Comparison of ENCODE assay signal across 10 cellular contexts in genomic region chr11:315051-315481, GRCh38. TPM values are rescaled to one million over a fixed set of nuclear protein-coding genes. Genes with fewer than 3 reads are reported as not detected.
A peak's percentile ranks its signal among the peaks of the same experiment; 100 is the strongest.
DNase-seq lines count a peak whose midpoint lies in the region; ATAC-seq, FAIRE-seq and TF ChIP-seq lines count a peak whose summit lies in the region.
"Had no signal": no experiment of that assay in that cellular context is flagged by ENCODE, and none has a peak within 500 bp of the region (broad histone marks: within the 10 kb centered on the region; RNA-seq: fewer than 3 reads in every experiment).

No MANE protein-coding gene starts in this region.

- TF ChIP-seq POLR2A in vagina (IDR thresholded peaks at IDR 0.05) (no peak), GM12892 (IDR thresholded peaks at IDR 0.05; ENCODE audit: low read depth, low read length) (no peak)

- H3K4me3 ChIP-seq in cardiac muscle cell (peak overlapping the region; percentile 40), duodenal mucosa (ENCODE audit: low read depth in 1 of 2, low read length in 2 of 2) (peak overlapping the region; percentile 71 to 74), mucosa of rectum (ENCODE audit: low read length in 2 of 2) (peak overlapping the region; percentile 69 to 82), vagina (peak overlapping the region; percentile 63 to 82)

- intact Hi-C loops in cardiac septum (cut with DNase I) (no loop called here), vagina (cut with DNase I) (no loop called here)

- H3K36me3 ChIP-seq in cardiac muscle cell (no peaks in the 10 kb centered on the region), duodenal mucosa (ENCODE audit: control insufficient read depth in 1 of 2, insufficient read depth in 2 of 2, low read length in 2 of 2) (no peaks in the 10 kb centered on the region), mucosa of rectum (ENCODE audit: control insufficient read depth in 2 of 2, insufficient read depth in 2 of 2, low read length in 2 of 2) (peaks cover 0 to 2% of the 10 kb centered on the region in 2 donors), vagina (no peaks in the 10 kb centered on the region)

- no peak for TF ChIP-seq CTCF in cardiac muscle cell (IDR thresholded peaks at IDR 0.05; ENCODE audit: low read depth, low read length)
- no peak for TF ChIP-seq CTCF in vagina (IDR thresholded peaks at IDR 0.05)

- H3K27me3 ChIP-seq in cardiac muscle cell (peaks cover 22% of the 10 kb centered on the region), duodenal mucosa (ENCODE audit: control insufficient read depth in 1 of 2, insufficient read depth in 2 of 2, low read length in 2 of 2) (peaks cover 0 to 4% of the 10 kb centered on the region in 2 donors), mucosa of rectum (ENCODE audit: control insufficient read depth in 2 of 2, insufficient read depth in 2 of 2, low read length in 2 of 2) (no peaks in the 10 kb centered on the region), vagina (no peaks in the 10 kb centered on the region)

- no peak for ATAC-seq in GM21367 (IDR thresholded peaks at IDR 0.05; ENCODE audit: unreplicated experiment)

- no peak for FAIRE-seq in GM12892 (lab: Jason Lieb, UNC)

- DNase-seq in cardiac muscle cell (ENCODE audit: low read depth in 1 of 2, low spot score in 1 of 2), result no peak
- no peak for DNase-seq in cardiac septum (ENCODE audit: low spot score)
- no peak for DNase-seq in vagina (ENCODE audit: extremely low spot score in 2 of 2)
- DNase-seq in NCI-H2196 treated with DMSO at 0.1 percent for 48 hours (lab: John Stamatoyannopoulos, UW; ENCODE audit: unreplicated experiment), result no peak
- no peak for DNase-seq in GM12892 (ENCODE audit: insufficient read length)
- DNase-seq: Calu3, NCI-H526 treated with DMSO at 0.1 percent for 48 hours had no signal

- H3K4me1 ChIP-seq in cardiac muscle cell (ENCODE audit: low read depth), result peaks cover 19% of the 10 kb centered on the region
- peaks cover 33 to 61% of the 10 kb centered on the region in 2 donors for H3K4me1 ChIP-seq in duodenal mucosa (ENCODE audit: control insufficient read depth in 1 of 2, insufficient read depth in 2 of 2, low read length in 2 of 2)
- peaks cover 19 to 37% of the 10 kb centered on the region in 2 donors for H3K4me1 ChIP-seq in mucosa of rectum (ENCODE audit: control insufficient read depth in 2 of 2, insufficient read depth in 2 of 2, low read length in 2 of 2)
- peaks cover 41% of the 10 kb centered on the region for H3K4me1 ChIP-seq in vagina

- H3K9me3 ChIP-seq in cardiac muscle cell (ENCODE audit: low read depth) (no peaks in the 10 kb centered on the region), duodenal mucosa (ENCODE audit: control insufficient read depth in 1 of 2, low read length in 2 of 2) (no peaks in the 10 kb centered on the region), mucosa of rectum (ENCODE audit: control insufficient read depth in 2 of 2, low read length in 2 of 2) (no peaks in the 10 kb centered on the region), vagina (no peaks in the 10 kb centered on the region)

- H3K9ac ChIP-seq in duodenal mucosa (ENCODE audit: low read depth in 1 of 2, low read length in 2 of 2) (peak overlapping the region; percentile 69 to 73), mucosa of rectum (ENCODE audit: low read depth in 1 of 2, low read length in 2 of 2) (peak overlapping the region; percentile 52 to 76)

- H3K27ac ChIP-seq in cardiac muscle cell, result no peak overlapping the region
- H3K27ac ChIP-seq in duodenal mucosa (ENCODE audit: low read depth, low read length), result no peak overlapping the region
- peak overlapping the region; percentile 44 to 81 for H3K27ac ChIP-seq in mucosa of rectum (ENCODE audit: low read depth in 2 of 2, low read length in 2 of 2)
- peak overlapping the region; percentile 97 for H3K27ac ChIP-seq in vagina

RNA-seq across cellular contexts. Expression of gene IFITM1, which starts 1.2 kb away (rescaled TPM):
- total RNA-seq in cardiac muscle cell, result 47.2 and 68.9 TPM in 2 replicates
- 74.3 and 154 TPM in 2 replicates for polyA plus RNA-seq in cardiac muscle cell
- total RNA-seq in cardiac septum, result 123 TPM
- total RNA-seq in vagina, result 379 TPM
- 237 TPM for polyA plus RNA-seq in GM12892 (2012; ENCODE audit: missing spikeins)

RNA-seq across cellular contexts. Expression of gene IFITM3, which starts 5.6 kb away (rescaled TPM):
- total RNA-seq in cardiac muscle cell (108 and 137 TPM in 2 replicates), cardiac septum (260 TPM), vagina (908 TPM)
- 498 and 585 TPM in 2 replicates for polyA plus RNA-seq in cardiac muscle cell
- 1.7 TPM for polyA plus RNA-seq in GM12892 (2012; ENCODE audit: missing spikeins)

RNA-seq across cellular contexts. Expression of gene IFITM2, which starts 7.5 kb away (rescaled TPM):
- 71.6 and 84.8 TPM in 2 replicates for total RNA-seq in cardiac muscle cell
- polyA plus RNA-seq in cardiac muscle cell, result 267 and 368 TPM in 2 replicates
- total RNA-seq in cardiac septum, result 215 TPM
- 780 TPM for total RNA-seq in vagina
- 157 TPM for polyA plus RNA-seq in GM12892 (2012; ENCODE audit: missing spikeins)

RNA-seq across cellular contexts. Expression of gene IFITM5, which starts 15.7 kb away (rescaled TPM):
- not detected in 2 replicates for total RNA-seq in cardiac muscle cell
- polyA plus RNA-seq in cardiac muscle cell, result 0.41 TPM in 1 of 2 replicates, not detected in the other
- total RNA-seq in cardiac septum, result not detected
- total RNA-seq in vagina, result not detected
- not detected for polyA plus RNA-seq in GM12892 (2012; ENCODE audit: missing spikeins)
- total RNA-seq: Calu3 had no signal

RNA-seq across cellular contexts. Expression of gene PGGHG, which starts 26.1 kb away (rescaled TPM):
- total RNA-seq in cardiac muscle cell (29.9 and 88.7 TPM in 2 replicates), cardiac septum (11.0 TPM), vagina (46.7 TPM)
- 33.1 and 42.4 TPM in 2 replicates for polyA plus RNA-seq in cardiac muscle cell
- polyA plus RNA-seq in GM12892 (2012; ENCODE audit: missing spikeins), result 13.7 TPM

Comparison
In these comparisons a context has a peak if more than half of its experiments do, and no peak if none do; other contexts are left out.
1. H3K27ac ChIP-seq: peak in mucosa of rectum (2 of 2) and vagina (single experiment); none in cardiac muscle cell (single experiment) and duodenal mucosa (single experiment).
2. Peak in every context shown above with its lines, with median percentiles within 50 percentile points of each other: H3K4me3 ChIP-seq.